Comparison of ENCODE assay signal across 10 cellular contexts in genomic region chrX:111216293-111216801, GRCh38. TPM values are rescaled to one million over a fixed set of nuclear protein-coding genes. Genes with fewer than 3 reads are reported as not detected.
"Had no signal": no experiment of that assay in that cellular context is flagged by ENCODE, and none has a peak within 500 bp of the region (broad histone marks: within the 10 kb centered on the region; RNA-seq: fewer than 3 reads in every experiment).

No MANE protein-coding gene starts in this region.

- DNase-seq: GM23248, GOT3, H7, H9, HCEC 1CT, HFFc6 had no signal

- H2AFZ ChIP-seq: GM23248, GM23338 had no signal

- ATAC-seq: GM23338, HCT116 had no signal

- FAIRE-seq: H1, H54 had no signal

- H3K4me2 ChIP-seq: GM23338 had no signal

- H3K9me3 Mint-ChIP-seq: GM23338, H9 had no signal

- H3K4me3 ChIP-seq: GM23248, GM23338 had no signal

- H3K27ac Mint-ChIP-seq: GM23338, HFFc6 had no signal

- H3K27ac ChIP-seq: GM23248 had no signal

- H3K4me3 Mint-ChIP-seq: GM23338, H9, HFFc6 had no signal

- H3K9ac ChIP-seq: GM23248 had no signal

RNA-seq across cellular contexts. Expression of gene CAPN6, which starts 53.9 kb away (rescaled TPM):
- total RNA-seq: GM23248, HFFc6 had no signal
- polyA plus RNA-seq: GM23248 had no signal
